In the genomic region with DNA sequence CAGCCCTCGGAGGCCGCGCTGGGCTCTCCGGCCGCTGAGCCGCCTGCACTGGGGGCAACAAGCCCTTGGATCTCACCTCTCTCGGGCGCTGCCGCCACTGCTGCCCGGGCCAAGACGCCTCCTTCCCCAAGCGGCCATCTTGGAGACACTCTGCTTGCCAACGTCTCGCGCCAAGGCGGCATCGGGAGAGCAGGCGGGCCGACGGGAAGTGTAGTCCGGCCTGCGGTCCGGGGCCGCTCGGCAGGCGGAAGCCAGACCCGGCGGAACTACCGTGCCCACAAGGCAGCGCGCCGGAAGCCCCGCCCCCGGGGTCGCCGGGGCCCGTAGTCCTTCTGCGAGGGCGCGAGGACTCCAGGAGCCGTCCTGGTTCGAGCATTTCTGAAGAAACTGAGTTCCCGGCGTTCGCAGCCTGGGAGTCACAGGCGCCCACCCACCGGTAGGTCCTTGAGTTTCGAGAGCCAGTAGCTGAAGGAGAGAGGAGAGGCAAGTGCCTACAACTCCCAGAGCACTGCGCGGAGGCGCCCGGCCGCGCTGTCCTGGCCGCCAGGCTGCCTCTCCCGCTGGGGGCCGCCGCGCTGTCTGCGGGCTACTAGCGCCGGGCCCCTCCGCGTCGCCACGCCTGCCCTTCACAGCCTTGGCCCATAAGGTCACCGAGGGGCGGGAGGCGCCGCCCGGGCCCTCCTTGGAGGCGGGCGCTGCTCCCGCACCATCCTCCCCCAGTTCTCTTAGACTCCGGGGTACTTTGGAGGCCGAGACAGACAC, we compare ENCODE assay signal across 8 cellular contexts. TPM values are rescaled to one million over a fixed set of nuclear protein-coding genes. Genes with fewer than 3 reads are reported as not detected.
DNase-seq lines count a peak whose midpoint lies in the region; ATAC-seq, FAIRE-seq and TF ChIP-seq lines count a peak whose summit lies in the region.

A gene with protein sequence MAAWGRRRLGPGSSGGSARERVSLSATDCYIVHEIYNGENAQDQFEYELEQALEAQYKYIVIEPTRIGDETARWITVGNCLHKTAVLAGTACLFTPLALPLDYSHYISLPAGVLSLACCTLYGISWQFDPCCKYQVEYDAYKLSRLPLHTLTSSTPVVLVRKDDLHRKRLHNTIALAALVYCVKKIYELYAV (minus strand): TSS at position 147 of the 762 bp plus-strand sequence. CDS start 9 bp downstream, at position 138.

- H3K27ac Mint-ChIP-seq in activated T-helper 2 cell treated with anti-CD3 and anti-CD28 coated beads, Interferon-gamma antibody, Interleukin-2, Interleukin-4, amounts not matched to agents 10 μg/mL and 5 μg/mL and 100 μg/mL, durations not matched to agents 14 hours and 24 hours and 36 hours: peak within 1 kb of the TSS; percentile 94
- H3K27ac Mint-ChIP-seq in natural killer cell: peak within 1 kb of the TSS; percentile 92 to 95

- peak; percentile 12 for TF ChIP-seq CTCF in RWPE2 (IDR thresholded peaks at IDR 0.05; ENCODE audit: poor library complexity, severe bottlenecking)
- TF ChIP-seq CTCF in fibroblast of mammary gland (conservative IDR thresholded peaks at IDR 0.05; ENCODE audit: control insufficient read depth, insufficient read depth, low read depth, low read length): no peak
- peak; percentile 3 for TF ChIP-seq CTCF in natural killer cell (IDR thresholded peaks at IDR 0.05)

- peak; percentile 73 for TF ChIP-seq POLR2A in H54 (IDR thresholded peaks at IDR 0.05; ENCODE audit: low read depth, low read length)

- no peaks in the 10 kb centered on the region for H3K9me3 ChIP-seq in RWPE2 (ENCODE audit: severe bottlenecking)

- peaks cover 7% of the 10 kb centered on the region for H3K4me1 ChIP-seq in RWPE2 (ENCODE audit: insufficient read depth, poor library complexity, severe bottlenecking)

- peak within 1 kb of the TSS; percentile 94 for H3K4me3 Mint-ChIP-seq in activated T-helper 2 cell treated with anti-CD3 and anti-CD28 coated beads, Interferon-gamma antibody, Interleukin-2, Interleukin-4, amounts not matched to agents 10 μg/mL and 5 μg/mL and 100 μg/mL, durations not matched to agents 14 hours and 24 hours and 36 hours (ENCODE audit: low read depth)
- H3K4me3 Mint-ChIP-seq in natural killer cell: peak within 1 kb of the TSS; percentile 96

- peaks cover 40% of the 10 kb centered on the region for H3K4me1 Mint-ChIP-seq in activated T-helper 2 cell treated with anti-CD3 and anti-CD28 coated beads, Interferon-gamma antibody, Interleukin-2, Interleukin-4, amounts not matched to agents 10 μg/mL and 5 μg/mL and 100 μg/mL, durations not matched to agents 14 hours and 24 hours and 36 hours (ENCODE audit: low read depth)
- H3K4me1 Mint-ChIP-seq in natural killer cell: peaks cover 40 to 50% of the 10 kb centered on the region in 2 donors

- H3K9me3 Mint-ChIP-seq in activated T-helper 2 cell treated with anti-CD3 and anti-CD28 coated beads, Interferon-gamma antibody, Interleukin-2, Interleukin-4, amounts not matched to agents 10 μg/mL and 5 μg/mL and 100 μg/mL, durations not matched to agents 14 hours and 24 hours and 36 hours: no peaks in the 10 kb centered on the region
- no peaks in the 10 kb centered on the region for H3K9me3 Mint-ChIP-seq in natural killer cell

- FAIRE-seq in H54 (lab: Jason Lieb, UNC): no peak

- no peaks in the 10 kb centered on the region for H3K27me3 Mint-ChIP-seq in activated T-helper 2 cell treated with anti-CD3 and anti-CD28 coated beads, Interferon-gamma antibody, Interleukin-2, Interleukin-4, amounts not matched to agents 10 μg/mL and 5 μg/mL and 100 μg/mL, durations not matched to agents 14 hours and 24 hours and 36 hours (ENCODE audit: low read depth)
- H3K27me3 Mint-ChIP-seq in natural killer cell (ENCODE audit: low read depth in 2 of 2): no peaks in the 10 kb centered on the region

- peaks cover 18% of the 10 kb centered on the region for H3K36me3 Mint-ChIP-seq in activated T-helper 2 cell treated with anti-CD3 and anti-CD28 coated beads, Interferon-gamma antibody, Interleukin-2, Interleukin-4, amounts not matched to agents 10 μg/mL and 5 μg/mL and 100 μg/mL, durations not matched to agents 14 hours and 24 hours and 36 hours (ENCODE audit: low read depth)
- H3K36me3 Mint-ChIP-seq in natural killer cell: no peaks in the 10 kb centered on the region

- no peaks in the 10 kb centered on the region for H3K27me3 ChIP-seq in RWPE2 (ENCODE audit: insufficient read depth, poor library complexity, severe bottlenecking)

- ATAC-seq in RWPE2 (ENCODE audit: low read depth) (peak; percentile 91), natural killer cell (peak; percentile 88 to 97 (median 90))

- intact Hi-C loops in activated T-helper 2 cell treated with anti-CD3 and anti-CD28 coated beads, Interferon-gamma antibody, Interleukin-2, Interleukin-4, amounts not matched to agents 10 μg/mL and 5 μg/mL and 100 μg/mL, durations not matched to agents 14 hours and 24 hours and 36 hours (cut with micrococcal nuclease): loop anchor here (1.0 to 5.0 kb wide), 4 partner anchors 38 to 171 kb away; a partner anchor contains a TSS
- intact Hi-C loops in natural killer cell (cut with micrococcal nuclease): loop anchor here (1.0 to 5.0 kb wide), 5 partner anchors 53 to 297 kb away; a partner anchor contains a TSS

- DNase-seq in ELR (ENCODE audit: low read depth) (peak; percentile 96), H54 (ENCODE audit: insufficient read length, low spot score) (peak; percentile 96), LoVo (ENCODE audit: low spot score) (peak; percentile 96), RWPE2 (ENCODE audit: low spot score) (peak; percentile 96), fibroblast of mammary gland (ENCODE audit: low read depth) (peak; percentile 92), natural killer cell (peak; percentile 96)
- peak; percentile 94 for DNase-seq in activated T-helper 2 cell treated with anti-CD3 and anti-CD28 coated beads, Interferon-gamma antibody, Interleukin-2, Interleukin-4, amounts not matched to agents 10 μg/mL and 5 μg/mL and 100 μg/mL, durations not matched to agents 14 hours and 24 hours and 36 hours (ENCODE audit: low spot score)
- DNase-seq in stimulated activated naive CD4-positive, alpha-beta T cell (lab: John Stamatoyannopoulos, UW): peak; percentile 86 to 94 (median 92)

- H3K27ac ChIP-seq in RWPE2 (ENCODE audit: poor library complexity, severe bottlenecking): peak within 1 kb of the TSS; percentile 62

- peaks cover 34% of the 10 kb centered on the region for H3K36me3 ChIP-seq in RWPE2 (ENCODE audit: low read depth)

- peak within 1 kb of the TSS; percentile 94 for H3K4me3 ChIP-seq in RWPE2 (ENCODE audit: severe bottlenecking)
- H3K4me3 ChIP-seq in fibroblast of mammary gland (ENCODE audit: control insufficient read depth, low read depth, low read length): peak within 1 kb of the TSS; percentile 87

RNA-seq across cellular contexts. Expression of the gene that starts here (rescaled TPM):
- total RNA-seq in activated T-helper 2 cell treated with anti-CD3 and anti-CD28 coated beads, Interferon-gamma antibody, Interleukin-2, Interleukin-4, amounts not matched to agents 10 μg/mL and 5 μg/mL and 100 μg/mL, durations not matched to agents 14 hours and 24 hours and 36 hours: 27.1 and 30.5 TPM in 2 replicates
- total RNA-seq in natural killer cell: 10 to 100 TPM; 18.4 to 27.0 (median 18.6) TPM

Comparison
In these comparisons a context has a peak if more than half of its experiments do, and no peak if none do; other contexts are left out.
1. Peak in every context shown above with its lines: DNase-seq, ATAC-seq, H3K4me3 ChIP-seq and H3K27ac ChIP-seq.